In genomic region chr15:82530006-82530405, GRCh38 we compare ENCODE assay signal across 16 cellular contexts.
"Had no signal": no experiment of that assay in that cellular context is flagged by ENCODE, and none has a peak within 500 bp of the region (broad histone marks: within the 10 kb centered on the region; RNA-seq: fewer than 3 reads in every experiment).

No MANE protein-coding gene starts in this region.

- H3K4me1 Mint-ChIP-seq: mesothelial cell of epicardium had no signal

- H3K27ac Mint-ChIP-seq: mesothelial cell of epicardium had no signal

- H3K36me3 ChIP-seq: colonic mucosa had no signal

- H3K4me3 ChIP-seq: adrenal gland, body of pancreas had no signal

- H3K9me3 Mint-ChIP-seq: activated naive CD8-positive, alpha-beta T cell treated with anti-CD3 and anti-CD28 coated beads for 36 hours; activated T-cell treated with anti-CD3 and anti-CD28 coated beads, Interleukin-2, amount 50 U/mL, for 24 hours; activated T-helper 17 cell treated with anti-CD3 and anti-CD28 coated beads, Interleukin-2, amount 50 U/mL, for 72 hours; mesothelial cell of epicardium; neural progenitor cell; T-helper 1 cell treated with Interleukin-12 subunit alpha and Interleukin-12 subunit beta and Interleukin-4 antibody, amounts not matched to agents 30 μg/mL and 1 μg/mL, for 36 hours had no signal

- H3K9ac ChIP-seq: neural progenitor cell had no signal

- H3K9me3 ChIP-seq: adrenal gland, body of pancreas, colonic mucosa, right lobe of liver, tibial nerve had no signal

- DNase-seq: kidney glomerular epithelial cell; occipital lobe; stimulated activated naive CD4-positive, alpha-beta T cell treated with Interleukin-2 at 50 U/mL for 16 hours; SW 1271 had no signal

- H3K27me3 Mint-ChIP-seq: activated naive CD8-positive, alpha-beta T cell treated with anti-CD3 and anti-CD28 coated beads for 36 hours; activated T-helper 17 cell treated with anti-CD3 and anti-CD28 coated beads, Interleukin-2, amount 50 U/mL, for 72 hours had no signal

- H3K4me1 ChIP-seq: adrenal gland, colonic mucosa, neural progenitor cell, right lobe of liver had no signal

- H3K27me3 ChIP-seq: adrenal gland, body of pancreas, colonic mucosa, dorsolateral prefrontal cortex, right lobe of liver, tibial nerve had no signal

- H3K27ac ChIP-seq: colonic mucosa, neural progenitor cell, right lobe of liver, tibial nerve had no signal
